ENCODE assay signal across 8 cellular contexts in genomic region chr4:56466910-56467283, GRCh38. TPM values are rescaled to one million over a fixed set of nuclear protein-coding genes. Genes with fewer than 3 reads are reported as not detected.
A peak's percentile ranks its signal among the peaks of the same experiment; 100 is the strongest.
DNase-seq lines count a peak whose midpoint lies in the region; ATAC-seq, FAIRE-seq and TF ChIP-seq lines count a peak whose summit lies in the region.

No MANE protein-coding gene starts in this region.

- in situ Hi-C loops in KBM-7 (cut with MboI; ENCODE audit: low pct_unique_long_range_greater_than_20kb, low sequenced_read_pairs) = no loop called here

- POLR2A ChIA-PET in WTC11 (lab: Charles Lee) = interaction anchor here (0.7 to 2.1 kb wide), 2 partner anchors 31 to 40 kb away, joined by 8 to 10 read pairs; partner anchors contain the start of genes PAICS and PPAT

- peak; percentile 1 for DNase-seq in NK-92 treated with Interleukin-12 subunit alpha and Interleukin-12 subunit beta, amount 100 ng/mL, for 24 hours (lab: John Stamatoyannopoulos, UW)
- DNase-seq in NK-92 (lab: John Stamatoyannopoulos, UW; ENCODE audit: unreplicated experiment) = no peak
- no peak for DNase-seq in WTC11 (ENCODE audit: low spot score)
- DNase-seq in right cardiac atrium = no peak
- no peak for DNase-seq in small intestine
- DNase-seq in SIG-M5 (lab: John Stamatoyannopoulos, UW) = no peak
- DNase-seq in KBM-7 = no peak

- intact Hi-C loops in right cardiac atrium (cut with DNase I) = no loop called here

- no peaks in the 10 kb centered on the region for H3K27me3 ChIP-seq in right cardiac atrium (ENCODE audit: control insufficient read depth, insufficient read depth)
- H3K27me3 ChIP-seq in small intestine (ENCODE audit: control insufficient read depth in 2 of 2, insufficient read depth in 2 of 2, low read length in 2 of 2) = no peaks in the 10 kb centered on the region

- no peaks in the 10 kb centered on the region for H3K27me3 Mint-ChIP-seq in WTC11 (ENCODE audit: low read depth)

- H3K9me3 ChIP-seq in right cardiac atrium (ENCODE audit: control insufficient read depth, low read length) (no peaks in the 10 kb centered on the region), small intestine (ENCODE audit: control insufficient read depth, low read depth) (no peaks in the 10 kb centered on the region)

- under 1% methylated on average over 8 of the region's 8 CpGs for WGBS in right cardiac atrium
- 0% methylated on average over 8 of the region's 8 CpGs for WGBS in small intestine, 3 donors

- no peak for ATAC-seq in WTC11
- ATAC-seq in right cardiac atrium = peak; percentile 3
- no peak for ATAC-seq in GM21717 (IDR thresholded peaks at IDR 0.05; ENCODE audit: unreplicated experiment)

- peaks cover 2 to 4% of the 10 kb centered on the region in 2 donors for H3K36me3 ChIP-seq in small intestine (ENCODE audit: control insufficient read depth in 2 of 2, insufficient read depth in 2 of 2, low read length in 2 of 2)

- H3K4me3 ChIP-seq in right cardiac atrium (ENCODE audit: low read length) (peak overlapping the region; percentile 84), small intestine (ENCODE audit: low read depth in 1 of 2, low read length in 2 of 2) (peak overlapping the region; percentile 98 to 100)

- peak overlapping the region; percentile 93 for H3K4me3 Mint-ChIP-seq in WTC11

- CTCF ChIA-PET in WTC11 (lab: Charles Lee) = interaction anchor here (0.6 kb wide), 1 partner anchor 518 kb away, joined by 3 read pairs; the partner anchor contains the start of gene CEP135

- H3K9me3 Mint-ChIP-seq in WTC11 = no peaks in the 10 kb centered on the region

- TF ChIP-seq CTCF in WTC11 (IDR thresholded peaks at IDR 0.05) = no peak

- H3K27ac ChIP-seq in right cardiac atrium (ENCODE audit: low read length) (peak overlapping the region; percentile 81), small intestine (ENCODE audit: low read depth in 1 of 2, low read length in 1 of 2) (peak overlapping the region; percentile 95 to 98)

- FAIRE-seq in small intestine (lab: Jason Lieb, UNC) = no peak

- H3K36me3 Mint-ChIP-seq in WTC11 = peaks cover 29% of the 10 kb centered on the region

- H3K4me1 ChIP-seq in right cardiac atrium (ENCODE audit: control insufficient read depth, insufficient read depth, low read length) (peaks cover 9% of the 10 kb centered on the region), small intestine (ENCODE audit: control insufficient read depth in 2 of 2, insufficient read depth in 1 of 2, low read depth in 1 of 2, low read length in 1 of 2) (peaks cover 6 to 9% of the 10 kb centered on the region in 2 donors)

- H3K4me1 Mint-ChIP-seq in WTC11 = peaks cover 34% of the 10 kb centered on the region

- H3K27ac Mint-ChIP-seq in WTC11 = peak overlapping the region; percentile 94

TF ChIP-seq in WTC11, 78 proteins besides CTCF, POLR2A, EP300 and RAD21:
- no peak for TF ChIP-seq RELA (CRISPR knock-in tag; IDR thresholded peaks at IDR 0.05; ENCODE audit: borderline replicate concordance)
- no peak for TF ChIP-seq ZNF423 (CRISPR knock-in tag; IDR thresholded peaks at IDR 0.05)
- TF ChIP-seq TCF7 (CRISPR knock-in tag; IDR thresholded peaks at IDR 0.05; ENCODE audit: low read depth) = no peak
- TF ChIP-seq KAT7 (CRISPR knock-in tag; IDR thresholded peaks at IDR 0.05; ENCODE audit: borderline replicate concordance) = no peak
- no peak for TF ChIP-seq ZNF317 (CRISPR knock-in tag; IDR thresholded peaks at IDR 0.05; ENCODE audit: borderline replicate concordance, low read depth)
- no peak for TF ChIP-seq ARID4B (CRISPR knock-in tag; IDR thresholded peaks at IDR 0.05; ENCODE audit: borderline replicate concordance)
TF ChIP-seq in WTC11: peak in this region for 0.

RNA-seq across cellular contexts. Expression of gene SRP72, which starts 0.5 kb away (rescaled TPM):
- 113 to 138 TPM (median 116 TPM) in 3 replicates for total RNA-seq in WTC11 (2021)
- total RNA-seq in right cardiac atrium = 10 to 100 TPM; 36.2 to 53.7 (median 40.5) TPM
- polyA plus RNA-seq in right cardiac atrium = 16.5 TPM
- polyA plus RNA-seq in small intestine = 10 to 100 TPM; 18.8 to 39.7 (median 30.5) TPM

RNA-seq across cellular contexts. Expression of gene PAICS, which starts 30.8 kb away (rescaled TPM):
- total RNA-seq in WTC11 (2021) = 412 to 435 TPM (median 421 TPM) in 3 replicates
- total RNA-seq in right cardiac atrium = 10 to 100 TPM; 23.0 to 28.7 (median 25.5) TPM
- polyA plus RNA-seq in right cardiac atrium = 23.9 TPM
- 10 to 100 TPM; 11.0 to 81.7 (median 14.1) TPM for polyA plus RNA-seq in small intestine

RNA-seq across cellular contexts. Expression of gene PPAT, which starts 31.5 kb away (rescaled TPM):
- total RNA-seq in WTC11 (2021) (83.4 to 91.0 TPM (median 89.0 TPM) in 3 replicates), right cardiac atrium (1 to 10 TPM; 3.4 to 4.8 (median 4.4) TPM)
- polyA plus RNA-seq in right cardiac atrium (1.2 TPM), small intestine (1 to 10 TPM in 2 of 3 donors, under 1 TPM in 1; 0.67 to 6.0 (median 1.6) TPM)

RNA-seq across cellular contexts. Expression of gene ARL9, which starts 38.7 kb away (rescaled TPM):
- 0.27 to 0.48 TPM (median 0.30 TPM) in 3 replicates for total RNA-seq in WTC11 (2021)
- not detected for total RNA-seq in right cardiac atrium
- 0.05 TPM for polyA plus RNA-seq in right cardiac atrium
- 1 to 10 TPM in 1 of 3 donors, under 1 TPM in 1, not detected in 1; 0.54 to 2.1 TPM for polyA plus RNA-seq in small intestine

Comparison
In these comparisons a context has a peak if more than half of its experiments do, and no peak if none do; other contexts are left out.
1. ATAC-seq: peak in right cardiac atrium (2 of 2); none in WTC11 (single experiment) and GM21717 (single experiment).
2. RNA of gene PAICS, which starts 30.8 kb away (total RNA-seq): 412 to 435 TPM in WTC11; 23.0 to 28.7 TPM in right cardiac atrium; every median in the first group is over 10 times any median in the second.
3. RNA of gene PPAT, which starts 31.5 kb away (total RNA-seq): 83.4 to 91.0 TPM in WTC11; 3.4 to 4.8 TPM in right cardiac atrium; every median in the first group is over 10 times any median in the second.